In the genomic region with DNA sequence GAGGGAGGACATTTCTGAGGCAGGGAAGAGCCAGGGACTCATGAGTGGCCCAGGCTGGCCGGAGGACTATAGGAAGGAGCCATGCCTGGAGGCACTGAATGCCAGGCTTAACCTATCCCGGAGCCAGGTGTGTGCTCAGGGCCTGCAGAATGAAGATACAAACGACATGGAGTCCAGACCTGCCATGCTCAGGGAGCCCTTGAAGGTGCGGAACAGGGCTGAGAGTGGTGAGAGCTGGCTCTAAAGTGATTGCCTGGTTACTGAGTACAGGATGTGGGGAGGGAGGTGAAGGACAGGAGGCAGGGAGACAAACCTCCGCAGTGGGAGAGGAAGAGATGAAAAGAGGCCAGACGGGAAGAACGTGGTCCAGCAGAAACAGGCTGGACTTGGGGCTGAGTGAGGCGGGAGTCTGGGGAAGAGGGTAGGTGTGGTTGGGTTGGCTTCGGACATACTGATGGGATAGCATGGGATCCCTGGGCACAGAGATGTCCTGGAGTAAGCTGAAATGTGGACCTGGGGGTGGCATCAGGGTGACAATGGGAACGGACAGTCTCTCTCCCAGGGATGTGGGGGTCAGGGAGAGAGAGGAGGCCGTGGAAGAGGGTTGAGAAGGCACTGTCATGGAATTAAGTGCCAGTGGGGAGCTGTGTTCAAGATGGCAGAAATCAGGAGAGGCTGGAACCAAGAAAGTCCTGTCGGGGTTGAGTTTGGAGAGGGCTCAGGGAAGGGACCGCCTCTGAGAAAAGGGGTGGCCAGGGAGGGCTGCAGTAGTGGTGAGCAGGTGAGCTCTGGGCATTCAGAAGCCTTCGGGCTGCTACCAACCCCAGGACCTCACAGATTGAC, we compare ENCODE assay signal across 8 cellular contexts. TPM values are rescaled to one million over a fixed set of nuclear protein-coding genes. Genes with fewer than 3 reads are reported as not detected.
DNase-seq lines count a peak whose midpoint lies in the region; ATAC-seq and TF ChIP-seq lines count a peak whose summit lies in the region.

No MANE protein-coding gene starts in this region.

- H3K4me1 ChIP-seq in breast epithelium (peaks cover 8 to 21% of the 10 kb centered on the region in 2 donors), mucosa of descending colon (ENCODE audit: low read depth) (peaks cover 22% of the 10 kb centered on the region)

- TF ChIP-seq CTCF in AG04450 (IDR thresholded peaks at IDR 0.05; ENCODE audit: low read depth, low read length) (no peak), breast epithelium (IDR thresholded peaks at IDR 0.05) (no peak), mucosa of descending colon (IDR thresholded peaks at IDR 0.05) (no peak)

- H3K36me3 ChIP-seq in breast epithelium (peaks cover 13% of the 10 kb centered on the region), mucosa of descending colon (ENCODE audit: low read depth) (peaks cover 15% of the 10 kb centered on the region)

- H3K9me3 ChIP-seq in AG04450 (ENCODE audit: control insufficient read depth, insufficient read depth, low read length) = no peaks in the 10 kb centered on the region; the same call in 1 of the 2 replicates
- no peaks in the 10 kb centered on the region for H3K9me3 ChIP-seq in breast epithelium
- H3K9me3 ChIP-seq in mucosa of descending colon = no peaks in the 10 kb centered on the region

- ATAC-seq in mucosa of descending colon (no peak), HG03460 (IDR thresholded peaks at IDR 0.05; ENCODE audit: unreplicated experiment) (no peak), GM19463 (IDR thresholded peaks at IDR 0.05; ENCODE audit: unreplicated experiment) (no peak), GM18505 (IDR thresholded peaks at IDR 0.05; ENCODE audit: unreplicated experiment) (no peak), HG03280 (IDR thresholded peaks at IDR 0.05; ENCODE audit: unreplicated experiment) (no peak)

- no peak for DNase-seq in AG04450 (ENCODE audit: low read depth, low spot score)
- peak; percentile 67 to 70 for DNase-seq in Kasumi-1 (lab: John Stamatoyannopoulos, UW)
- DNase-seq in breast epithelium (ENCODE audit: low spot score in 2 of 2) = no peak
- DNase-seq in mucosa of descending colon = peak in 2 of 3 donors; percentile 40 to 46

- POLR2A ChIA-PET in AG04450 (lab: Yijun Ruan, JAX) = interaction anchor here (1.0 to 2.6 kb wide), 7 partner anchors 9 to 48 kb away, joined by 3 to 20 read pairs (median 5); a partner anchor contains a TSS

- intact Hi-C loops in breast epithelium (cut with DNase I; ENCODE audit: low total_unique reads) (no loop called here), mucosa of descending colon (cut with DNase I, micrococcal nuclease) (no loop called here)

- no peak for TF ChIP-seq POLR2A in breast epithelium (IDR thresholded peaks at IDR 0.05)
- TF ChIP-seq POLR2A in GM18505 (IDR thresholded peaks at IDR 0.05; ENCODE audit: borderline replicate concordance, extremely low read depth, insufficient read depth, insufficient read length) = no peak

- CTCF ChIA-PET in AG04450 (lab: Charles Lee) = interaction anchor here (1.2 to 2.3 kb wide), 2 partner anchors 25 to 33 kb away, joined by 3 to 16 read pairs; no protein-coding TSS in a partner anchor

- H3K27ac ChIP-seq in AG04450 (ENCODE audit: low read depth, low read length) = peak overlapping the region; percentile 97
- peak overlapping the region; percentile 97 to 99 for H3K27ac ChIP-seq in breast epithelium

- H3K4me3 ChIP-seq in AG04450 (ENCODE audit: low read depth, low read length) (peak overlapping the region; percentile 76), breast epithelium (peak overlapping the region in 2 of 3 donors; percentile 74 to 82), mucosa of descending colon (no peak overlapping the region)

- H3K27me3 ChIP-seq in AG04450 (ENCODE audit: control insufficient read depth, insufficient read depth, low read length) = no peaks in the 10 kb centered on the region
- no peaks in the 10 kb centered on the region for H3K27me3 ChIP-seq in breast epithelium

RNA-seq across cellular contexts. Expression of a gene that starts 1.5 kb away (rescaled TPM):
- 14.4 and 18.4 TPM in 2 replicates for polyA plus RNA-seq in AG04450 (2011; rRNA removed)
- 25.6 and 33.8 TPM in 2 replicates for polyA minus RNA-seq in AG04450 (2011; rRNA and poly(A)+ RNA removed)
- total RNA-seq in breast epithelium = 10 to 100 TPM; 23.7 to 51.8 (median 40.7) TPM
- total RNA-seq in mucosa of descending colon = 10 to 100 TPM; 20.0 to 46.3 (median 26.7) TPM

RNA-seq across cellular contexts. Expression of a gene that starts 15.8 kb away (rescaled TPM):
- 16.5 and 20.0 TPM in 2 replicates for polyA plus RNA-seq in AG04450 (2011; rRNA removed)
- polyA minus RNA-seq in AG04450 (2011; rRNA and poly(A)+ RNA removed) = 12.1 and 14.3 TPM in 2 replicates
- total RNA-seq in breast epithelium = 10 to 100 TPM; 28.8 to 55.2 (median 34.4) TPM
- 10 to 100 TPM; 55.8 to 87.0 (median 57.6) TPM for total RNA-seq in mucosa of descending colon

RNA-seq across cellular contexts. Expression of a gene that starts 21.3 kb away (rescaled TPM):
- 17.3 and 20.2 TPM in 2 replicates for polyA plus RNA-seq in AG04450 (2011; rRNA removed)
- 61.0 and 67.4 TPM in 2 replicates for polyA minus RNA-seq in AG04450 (2011; rRNA and poly(A)+ RNA removed)
- total RNA-seq in breast epithelium = 10 to 100 TPM; 41.1 to 52.8 (median 52.1) TPM
- total RNA-seq in mucosa of descending colon = 100 to 1,000 TPM in 2 of 3 donors, 10 to 100 TPM in 1; 86.8 to 114 (median 106) TPM

Comparison
In these comparisons a context has a peak if more than half of its experiments do, and no peak if none do; other contexts are left out.
1. DNase-seq: peak in Kasumi-1 (2 of 2) and mucosa of descending colon (2 of 3); none in AG04450 (single experiment) and breast epithelium (0 of 2).